10 cellular contexts compared by ENCODE assay signal in the genomic region with DNA sequence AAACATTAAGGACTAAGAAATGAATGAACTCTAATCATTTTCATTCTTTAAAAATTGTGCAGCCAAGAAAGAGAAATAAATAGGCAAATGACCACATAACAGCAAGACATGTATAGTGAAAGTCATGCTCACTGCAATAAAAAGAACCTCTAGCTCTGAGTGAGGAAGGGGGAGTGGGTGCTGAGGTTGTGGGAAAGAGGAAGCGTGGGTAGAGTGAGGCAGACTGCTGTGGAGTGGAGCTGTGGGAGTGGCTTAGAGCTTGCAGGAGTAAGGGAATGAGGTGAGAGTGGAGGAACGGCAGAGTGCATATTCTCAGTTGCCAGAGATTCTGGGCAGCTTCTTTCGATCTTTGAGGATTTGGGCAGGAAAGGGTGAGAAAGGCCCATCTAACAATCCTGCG. TPM values are rescaled to one million over a fixed set of nuclear protein-coding genes. Genes with fewer than 3 reads are reported as not detected.
DNase-seq lines count a peak whose midpoint lies in the region; ATAC-seq and TF ChIP-seq lines count a peak whose summit lies in the region.
"Had no signal": no experiment of that assay in that cellular context is flagged by ENCODE, and none has a peak within 500 bp of the region (broad histone marks: within the 10 kb centered on the region; RNA-seq: fewer than 3 reads in every experiment).

No MANE protein-coding gene starts in this region.

- H3K4me3 ChIP-seq in IMR-90 (ENCODE audit: insufficient read depth, low read depth, low read length): no peak overlapping the region

- no peaks in the 10 kb centered on the region for H3K79me1 ChIP-seq in IMR-90 (ENCODE audit: low read depth in 1 of 2, low read length in 2 of 2)

- H4K20me1 ChIP-seq in IMR-90 (ENCODE audit: insufficient read depth, low read length): no peaks in the 10 kb centered on the region

- no peak overlapping the region for H3K27ac ChIP-seq in IMR-90 (ENCODE audit: insufficient read depth, low read length)
- H3K27ac ChIP-seq: foreskin keratinocyte had no signal

- no peak overlapping the region for H2BK120ac ChIP-seq in IMR-90 (ENCODE audit: low read depth, low read length)

- H3K9me3 Mint-ChIP-seq in activated T-helper 17 cell treated with anti-CD3 and anti-CD28 coated beads, Interleukin-2, amount 50 U/mL, for 72 hours: no peaks in the 10 kb centered on the region
- H3K9me3 Mint-ChIP-seq in nephron progenitor cell: no peaks in the 10 kb centered on the region

- H2BK20ac ChIP-seq in IMR-90 (ENCODE audit: low read depth, low read length): no peak overlapping the region

- no peak overlapping the region for H3K4ac ChIP-seq in IMR-90 (ENCODE audit: low read depth, low read length)

- H3K27me3 ChIP-seq in IMR-90 (ENCODE audit: control insufficient read depth, insufficient read depth, low read length): peaks cover 2% of the 10 kb centered on the region; the same call in 1 of the 2 replicates

- H3K27me3 Mint-ChIP-seq in activated T-helper 17 cell treated with anti-CD3 and anti-CD28 coated beads, Interleukin-2, amount 50 U/mL, for 72 hours: peaks cover 5% of the 10 kb centered on the region
- peaks cover 7% of the 10 kb centered on the region for H3K27me3 Mint-ChIP-seq in nephron progenitor cell (ENCODE audit: low read depth, poor library complexity)

- H2AFZ ChIP-seq in IMR-90 (replicated peaks; ENCODE audit: low read length, poor library complexity): no peak overlapping the region

- in situ Hi-C loops in IMR-90 (cut with MboI; ENCODE audit: low sequenced_read_pairs): no loop called here

- no peak overlapping the region for H4K5ac ChIP-seq in IMR-90 (ENCODE audit: low read depth, low read length)

- peak overlapping the region; percentile 64 for H3K4me3 Mint-ChIP-seq in activated T-helper 17 cell treated with anti-CD3 and anti-CD28 coated beads, Interleukin-2, amount 50 U/mL, for 72 hours
- no peak overlapping the region for H3K4me3 Mint-ChIP-seq in nephron progenitor cell

- H3K9me3 ChIP-seq in IMR-90 (ENCODE audit: control insufficient read depth, insufficient read depth, low read length): no peaks in the 10 kb centered on the region

- H3K23ac ChIP-seq in IMR-90 (ENCODE audit: low read depth, low read length): no peak overlapping the region

- no peaks in the 10 kb centered on the region for H3K9me1 ChIP-seq in IMR-90 (ENCODE audit: insufficient read depth, low read length)

- H3K27ac Mint-ChIP-seq in activated T-helper 17 cell treated with anti-CD3 and anti-CD28 coated beads, Interleukin-2, amount 50 U/mL, for 72 hours: peak overlapping the region; percentile 44
- H3K27ac Mint-ChIP-seq in nephron progenitor cell: no peak overlapping the region

- H3K36me3 ChIP-seq in IMR-90 (ENCODE audit: control insufficient read depth, insufficient read depth, low read length): no peaks in the 10 kb centered on the region

- H3K4me1 ChIP-seq in IMR-90 (ENCODE audit: control insufficient read depth, insufficient read depth, low read length): no peaks in the 10 kb centered on the region
- H3K4me1 ChIP-seq: foreskin keratinocyte had no signal

- 0 out of 2 replicates have a peak overlapping the region, but pooled peaks have one; percentile 16 for H3K9ac ChIP-seq in IMR-90 (ENCODE audit: low read depth, low read length)

- H4K91ac ChIP-seq in IMR-90 (ENCODE audit: insufficient read depth, low read depth, low read length): no peak overlapping the region

- H2AK9ac ChIP-seq in IMR-90 (replicated peaks; ENCODE audit: low read depth, low read length, poor library complexity): no peak overlapping the region

- peaks cover 11% of the 10 kb centered on the region for H3K4me1 Mint-ChIP-seq in activated T-helper 17 cell treated with anti-CD3 and anti-CD28 coated beads, Interleukin-2, amount 50 U/mL, for 72 hours
- no peaks in the 10 kb centered on the region for H3K4me1 Mint-ChIP-seq in nephron progenitor cell

- H3K36me3 Mint-ChIP-seq in activated T-helper 17 cell treated with anti-CD3 and anti-CD28 coated beads, Interleukin-2, amount 50 U/mL, for 72 hours (ENCODE audit: low read depth): no peaks in the 10 kb centered on the region
- H3K36me3 Mint-ChIP-seq in nephron progenitor cell (ENCODE audit: low read depth): no peaks in the 10 kb centered on the region

- no peak for TF ChIP-seq POLR2A in IMR-90 (IDR thresholded peaks at IDR 0.05; ENCODE audit: low read depth, low read length)

- CTCF ChIA-PET in IMR-90 (lab: Yijun Ruan, JAX): no interaction called here

- no peak overlapping the region for H4K8ac ChIP-seq in IMR-90 (ENCODE audit: low read depth in 2 of 2, low read length in 2 of 2)

- dilution Hi-C loops in IMR-90 (cut with HindIII; ENCODE audit: low sequenced_read_pairs, unreplicated experiment): no loop called here

- no peak overlapping the region for H3K14ac ChIP-seq in IMR-90 (replicated peaks; ENCODE audit: low read depth, low read length)

- no TSS peak for BruUV-seq in IMR-90 (replicated peaks; lab: Mats Ljungman, UMichigan)

- DNase-seq in GF-D8 (lab: John Stamatoyannopoulos, UW): peak; percentile 38
- DNase-seq in IMR-90: peak; percentile 5
- no peak for DNase-seq in sciatic nerve (ENCODE audit: low spot score)
- DNase-seq in nephron progenitor cell: no peak
- DNase-seq: foreskin keratinocyte had no signal

- TF ChIP-seq CTCF in IMR-90 (conservative IDR thresholded peaks at IDR 0.05; ENCODE audit: low read depth, low read length): no peak
- TF ChIP-seq CTCF in nephron progenitor cell (IDR thresholded peaks at IDR 0.05): no peak

- peak; percentile 35; the same call in 1 of the 2 replicates for ATAC-seq in IMR-90 (ENCODE audit: low read depth)
- peak; percentile 89 for ATAC-seq in activated T-helper 17 cell treated with anti-CD3 and anti-CD28 coated beads, Interleukin-2, amount 50 U/mL, for 72 hours (replicated peaks)
- ATAC-seq in sciatic nerve: peak; percentile 70
- no peak for ATAC-seq in HG03045 (IDR thresholded peaks at IDR 0.05; ENCODE audit: unreplicated experiment)
- ATAC-seq in HG02938 (IDR thresholded peaks at IDR 0.05; ENCODE audit: unreplicated experiment): no peak
- ATAC-seq in HG02588 (IDR thresholded peaks at IDR 0.05; ENCODE audit: unreplicated experiment): no peak
- ATAC-seq: foreskin keratinocyte had no signal

- POLR2A ChIA-PET in IMR-90 (lab: Charles Lee; ENCODE audit: unreplicated experiment): no interaction called here

- no peak overlapping the region for H2AK5ac ChIP-seq in IMR-90 (ENCODE audit: low read depth, low read length)

- no peak overlapping the region for H2BK15ac ChIP-seq in IMR-90 (ENCODE audit: low read depth, low read length)

- H3K4me2 ChIP-seq in IMR-90 (ENCODE audit: low read depth, low read length): peak overlapping the region; percentile 34

- 0% methylated on average over 1 of the region's 4 CpGs; no CpG with 5 or more reads in 1 of the 2 experiments for WGBS in IMR-90 (ENCODE audit: extremely low coverage in 2 of 2, insufficient read length in 1 of 2), 2 experiments

- H2BK5ac ChIP-seq in IMR-90 (ENCODE audit: low read depth, low read length, poor library complexity, severe bottlenecking): no peak overlapping the region

- H3K56ac ChIP-seq in IMR-90 (ENCODE audit: extremely low read depth, insufficient read depth, low read length): no peak overlapping the region

- H3K18ac ChIP-seq in IMR-90 (ENCODE audit: low read depth, low read length): no peak overlapping the region

- no peak for TF ChIP-seq RAD21 in IMR-90 (IDR thresholded peaks at IDR 0.05; ENCODE audit: low read length)

- intact Hi-C loops in IMR-90 (cut with micrococcal nuclease): no loop called here
- intact Hi-C loops in sciatic nerve (cut with DNase I): no loop called here

TF ChIP-seq in IMR-90, 13 proteins besides CTCF, POLR2A, EP300 and RAD21 (continues in another document):
- TF ChIP-seq, protein P1, sequence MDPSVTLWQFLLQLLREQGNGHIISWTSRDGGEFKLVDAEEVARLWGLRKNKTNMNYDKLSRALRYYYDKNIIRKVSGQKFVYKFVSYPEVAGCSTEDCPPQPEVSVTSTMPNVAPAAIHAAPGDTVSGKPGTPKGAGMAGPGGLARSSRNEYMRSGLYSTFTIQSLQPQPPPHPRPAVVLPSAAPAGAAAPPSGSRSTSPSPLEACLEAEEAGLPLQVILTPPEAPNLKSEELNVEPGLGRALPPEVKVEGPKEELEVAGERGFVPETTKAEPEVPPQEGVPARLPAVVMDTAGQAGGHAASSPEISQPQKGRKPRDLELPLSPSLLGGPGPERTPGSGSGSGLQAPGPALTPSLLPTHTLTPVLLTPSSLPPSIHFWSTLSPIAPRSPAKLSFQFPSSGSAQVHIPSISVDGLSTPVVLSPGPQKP (IDR thresholded peaks at IDR 0.05; ENCODE audit: borderline replicate concordance, low read depth, low read length): no peak

RNA-seq across cellular contexts. Expression of a gene that starts 10.4 kb away (rescaled TPM):
- total RNA-seq in IMR-90 (2012; rRNA removed) (not detected in 2 replicates), sciatic nerve (not detected)
- not detected in 2 replicates for polyA plus RNA-seq in IMR-90 (2012; rRNA removed)
- not detected in 2 replicates for polyA plus RNA-seq in IMR-90 (2012; cell fraction: cytosol; rRNA removed)
- not detected in 2 replicates for polyA plus RNA-seq in IMR-90 (2012; cell fraction: nucleus; rRNA removed; ENCODE audit: low replicate concordance)
- not detected for total RNA-seq in activated T-helper 17 cell treated with anti-CD3 and anti-CD28 coated beads, Interleukin-2, amount 50 U/mL, for 72 hours
- total RNA-seq: foreskin keratinocyte, pulmonary artery endothelial cell had no signal
- polyA plus RNA-seq: foreskin keratinocyte had no signal

RNA-seq across cellular contexts. Expression of a gene that starts 20.0 kb away (rescaled TPM):
- total RNA-seq in IMR-90 (2012; rRNA removed): not detected in 2 replicates
- not detected in 2 replicates for polyA plus RNA-seq in IMR-90 (2012; rRNA removed)
- not detected in 2 replicates for polyA plus RNA-seq in IMR-90 (2012; cell fraction: cytosol; rRNA removed)
- polyA plus RNA-seq in IMR-90 (2012; cell fraction: nucleus; rRNA removed; ENCODE audit: low replicate concordance): not detected in 2 replicates
- total RNA-seq in activated T-helper 17 cell treated with anti-CD3 and anti-CD28 coated beads, Interleukin-2, amount 50 U/mL, for 72 hours: not detected
- not detected for total RNA-seq in sciatic nerve
- total RNA-seq: foreskin keratinocyte, pulmonary artery endothelial cell had no signal
- polyA plus RNA-seq: foreskin keratinocyte had no signal

RNA-seq across cellular contexts. Expression of a gene that starts 48.0 kb away (rescaled TPM):
- total RNA-seq in IMR-90 (2012; rRNA removed) (not detected in 2 replicates), sciatic nerve (not detected)
- not detected in 2 replicates for polyA plus RNA-seq in IMR-90 (2012; rRNA removed)
- polyA plus RNA-seq in IMR-90 (2012; cell fraction: cytosol; rRNA removed): not detected in 2 replicates
- not detected in 2 replicates for polyA plus RNA-seq in IMR-90 (2012; cell fraction: nucleus; rRNA removed; ENCODE audit: low replicate concordance)
- not detected for total RNA-seq in activated T-helper 17 cell treated with anti-CD3 and anti-CD28 coated beads, Interleukin-2, amount 50 U/mL, for 72 hours
- total RNA-seq: foreskin keratinocyte, pulmonary artery endothelial cell had no signal
- polyA plus RNA-seq: foreskin keratinocyte had no signal

RNA-seq across cellular contexts. Expression of a gene that starts 53.1 kb away (rescaled TPM):
- 1.1 and 2.0 TPM in 2 replicates for total RNA-seq in IMR-90 (2012; rRNA removed)
- polyA plus RNA-seq in IMR-90 (2012; rRNA removed): 9.4 and 9.8 TPM in 2 replicates
- 4.7 and 4.8 TPM in 2 replicates for polyA plus RNA-seq in IMR-90 (2012; cell fraction: cytosol; rRNA removed)
- polyA plus RNA-seq in IMR-90 (2012; cell fraction: nucleus; rRNA removed; ENCODE audit: low replicate concordance): 15.6 and 30.1 TPM in 2 replicates
- 1 to 10 TPM; 5.2 to 6.0 TPM for total RNA-seq in activated T-helper 17 cell treated with anti-CD3 and anti-CD28 coated beads, Interleukin-2, amount 50 U/mL, for 72 hours
- total RNA-seq in sciatic nerve: 8.7 TPM

RNA-seq across cellular contexts. Expression of a gene that starts 59.9 kb away (rescaled TPM):
- total RNA-seq in IMR-90 (2012; rRNA removed) (10.9 and 13.9 TPM in 2 replicates), sciatic nerve (15.6 TPM)
- 8.2 and 8.8 TPM in 2 replicates for polyA plus RNA-seq in IMR-90 (2012; rRNA removed)
- polyA plus RNA-seq in IMR-90 (2012; cell fraction: cytosol; rRNA removed): 7.4 and 8.5 TPM in 2 replicates
- polyA plus RNA-seq in IMR-90 (2012; cell fraction: nucleus; rRNA removed; ENCODE audit: low replicate concordance): 5.2 and 7.5 TPM in 2 replicates
- total RNA-seq in activated T-helper 17 cell treated with anti-CD3 and anti-CD28 coated beads, Interleukin-2, amount 50 U/mL, for 72 hours: 10 to 100 TPM; 16.0 to 16.6 TPM

Comparison
In these comparisons a context has a peak if more than half of its experiments do, and no peak if none do; other contexts are left out.
1. DNase-seq: peak in GF-D8 (single experiment) and IMR-90 (single experiment); none in sciatic nerve (single experiment) and nephron progenitor cell (single experiment).
2. ATAC-seq: peak in IMR-90 (single experiment), activated T-helper 17 cell treated with anti-CD3 and anti-CD28 coated beads, Interleukin-2, amount 50 U/mL, for 72 hours (single experiment) and sciatic nerve (single experiment); none in HG03045 (single experiment), HG02938 (single experiment) and HG02588 (single experiment).